ENCODE assay signal across 21 cellular contexts in genomic region chr18:35749701-35750100, GRCh38.
"Had no signal": no experiment of that assay in that cellular context is flagged by ENCODE, and none has a peak within 500 bp of the region (broad histone marks: within the 10 kb centered on the region; RNA-seq: fewer than 3 reads in every experiment).

No MANE protein-coding gene starts in this region.

- H3K4me3 ChIP-seq: breast epithelium, left ventricle myocardium inferior, lung, mucosa of descending colon, spleen, tibial nerve had no signal

- ATAC-seq: activated naive CD8-positive, alpha-beta T cell treated with anti-CD3 and anti-CD28 coated beads, Interleukin-2, amount 50 U/mL, for 24 hours; mucosa of descending colon; natural killer cell treated with Interleukin-12 subunit alpha and Interleukin-12 subunit beta and Interleukin-15 and Interleukin-18, amount 100 ng/mL, for 72 hours; right cardiac atrium had no signal

- H3K36me3 ChIP-seq: breast epithelium, left ventricle myocardium inferior, spleen, tibial nerve had no signal

- H3K27me3 ChIP-seq: breast epithelium, tibial nerve had no signal

- H3K27ac ChIP-seq: left ventricle myocardium inferior, spleen, tibial nerve had no signal

- H3K4me1 ChIP-seq: breast epithelium, left ventricle myocardium inferior, spleen, tibial nerve had no signal

- H3K9me3 ChIP-seq: breast epithelium, left ventricle myocardium inferior, mucosa of descending colon, tibial nerve had no signal

- DNase-seq: activated CD4-positive, alpha-beta memory T cell treated with anti-CD3 and anti-CD28 coated beads for 36 hours; activated CD4-positive, alpha-beta T cell treated with anti-CD3 and anti-CD28 coated beads, Interleukin-2, amount 10 ng/mL, durations not matched to agents 24 days and 14 days; activated CD4-positive, CD25-positive, alpha-beta regulatory T cell treated with anti-CD3 and anti-CD28 coated beads, Interleukin-2, amount 50 U/mL, for 72 hours; activated CD8-positive, alpha-beta memory T cell treated with anti-CD3 and anti-CD28 coated beads, Interleukin-2, amount 50 U/mL, for 4 hours; activated naive CD8-positive, alpha-beta T cell treated with anti-CD3 and anti-CD28 coated beads, Interleukin-2, amount 50 U/mL, for 24 hours; activated T-cell treated with anti-CD3 and anti-CD28 coated beads, Interleukin-2, amount 50 U/mL, for 1 hour; amygdala; dermis blood vessel endothelial cell; effector CD8-positive, alpha-beta T cell; islet precursor cell; left ventricle myocardium inferior; mucosa of descending colon; posterior cingulate gyrus; right cardiac atrium; spleen; stimulated activated naive CD4-positive, alpha-beta T cell; T-helper 2 cell had no signal
